ENCODE assay signal across 10 cellular contexts in the genomic region with DNA sequence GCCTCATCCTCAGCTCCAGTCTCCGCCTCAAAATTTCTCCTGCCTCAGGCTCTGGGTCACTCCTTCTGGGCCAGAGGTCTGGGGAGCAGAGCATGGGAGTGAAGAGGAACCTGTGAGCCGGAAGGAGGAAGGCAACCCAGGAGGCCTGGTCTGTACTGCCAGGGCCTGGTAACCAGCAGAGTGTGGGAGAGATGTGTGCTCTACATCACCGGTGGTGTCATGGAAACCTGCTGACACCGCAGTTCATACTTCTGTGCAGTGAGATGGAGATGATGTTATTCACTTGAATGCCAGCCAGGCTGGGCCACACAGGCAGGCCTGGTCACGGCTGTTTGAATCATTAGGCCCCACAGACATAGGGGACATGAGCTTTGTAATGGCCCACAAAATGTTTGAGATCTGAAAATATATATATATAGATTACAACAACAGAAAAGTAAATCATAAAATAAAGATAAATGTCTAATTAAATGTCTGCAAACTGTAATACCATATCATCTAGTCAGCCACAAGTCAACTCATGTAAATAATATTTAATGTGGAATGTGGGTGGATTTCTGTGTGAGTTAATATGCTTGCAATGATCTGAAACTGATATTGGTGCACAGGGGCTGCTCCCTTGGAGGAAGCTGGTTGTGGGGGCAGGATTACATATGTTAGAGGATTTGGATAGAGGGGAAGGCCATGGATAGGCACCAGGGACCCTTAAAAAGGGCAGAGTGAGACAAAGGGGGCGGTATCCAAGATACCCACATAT.
DNase-seq lines count a peak whose midpoint lies in the region; ATAC-seq and TF ChIP-seq lines count a peak whose summit lies in the region.
"Had no signal": no experiment of that assay in that cellular context is flagged by ENCODE, and none has a peak within 500 bp of the region (broad histone marks: within the 10 kb centered on the region; RNA-seq: fewer than 3 reads in every experiment).

No MANE protein-coding gene starts in this region.

- peak overlapping the region; percentile 86 for H4K5ac ChIP-seq in IMR-90 (ENCODE audit: low read depth, low read length)

- peaks cover 0 to 8% of the 10 kb centered on the region in 2 experiments; a peak in 1 of 4 replicates for H3K79me1 ChIP-seq in IMR-90 (ENCODE audit: low read depth in 1 of 2, low read length in 2 of 2)

- peak overlapping the region; percentile 92 for H3K4ac ChIP-seq in IMR-90 (ENCODE audit: low read depth, low read length)

- H2AFZ ChIP-seq in ACC112 (ENCODE audit: low read length, unreplicated experiment): peak overlapping the region; percentile 87
- H2AFZ ChIP-seq in IMR-90 (replicated peaks; ENCODE audit: low read length, poor library complexity): peak overlapping the region; percentile 87

- H2BK5ac ChIP-seq in IMR-90 (ENCODE audit: low read depth, low read length, poor library complexity, severe bottlenecking): peak overlapping the region; percentile 87

- POLR2A ChIA-PET in IMR-90 (lab: Charles Lee; ENCODE audit: unreplicated experiment): no interaction called here

- peaks cover 5% of the 10 kb centered on the region; the same call in 1 of the 2 replicates for H3K9me3 ChIP-seq in IMR-90 (ENCODE audit: control insufficient read depth, insufficient read depth, low read length)

- no peaks in the 10 kb centered on the region for H4K20me1 ChIP-seq in IMR-90 (ENCODE audit: insufficient read depth, low read length)

- TF ChIP-seq CTCF in IMR-90 (conservative IDR thresholded peaks at IDR 0.05; ENCODE audit: low read depth, low read length) (no peak), brain (conservative IDR thresholded peaks at IDR 0.05) (no peak), mesothelial cell of epicardium (IDR thresholded peaks at IDR 0.05; ENCODE audit: unreplicated experiment) (no peak), glutamatergic neuron (IDR thresholded peaks at IDR 0.05; ENCODE audit: partially characterized antibody, unreplicated experiment) (no peak)

- H4K8ac ChIP-seq in IMR-90 (ENCODE audit: low read depth in 2 of 2, low read length in 2 of 2): peak overlapping the region; percentile 73 to 96; a peak in 3 of 4 replicates

- no peak overlapping the region for H3K4me3 ChIP-seq in ACC112 (ENCODE audit: low read depth, low read length)
- H3K4me3 ChIP-seq in IMR-90 (ENCODE audit: insufficient read depth, low read depth, low read length): no peak overlapping the region

- WGBS in IMR-90 (ENCODE audit: extremely low coverage in 2 of 2, insufficient read length in 1 of 2), 2 experiments: no CpG with 5 or more reads among the region's 6 CpGs

- CTCF ChIA-PET in IMR-90 (lab: Yijun Ruan, JAX): no interaction called here

- H3K23ac ChIP-seq in IMR-90 (ENCODE audit: low read depth, low read length): peak overlapping the region; percentile 91

- DNase-seq in IMR-90: peak; percentile 95
- no peak for DNase-seq in mesothelial cell of epicardium (ENCODE audit: low spot score in 2 of 2, unreplicated experiment in 2 of 2)
- no peak for DNase-seq in NCI-H187 (lab: John Stamatoyannopoulos, UW)
- no peak for DNase-seq in AML-193 (lab: John Stamatoyannopoulos, UW)
- no peak for DNase-seq in glutamatergic neuron
- no peak for DNase-seq in SIG-M5 (lab: John Stamatoyannopoulos, UW)
- DNase-seq: KBM-7 had no signal

- BruUV-seq in IMR-90 (replicated peaks; lab: Mats Ljungman, UMichigan): no TSS peak

- peak overlapping the region; percentile 95; the same call in 2 of the 3 replicates for H2BK15ac ChIP-seq in IMR-90 (ENCODE audit: low read depth, low read length)

- H3K56ac ChIP-seq in IMR-90 (ENCODE audit: extremely low read depth, insufficient read depth, low read length): peak overlapping the region; percentile 56; the same call in 1 of the 2 replicates

- in situ Hi-C loops in IMR-90 (cut with MboI; ENCODE audit: low sequenced_read_pairs): no loop called here

- H3K4me1 ChIP-seq in ACC112 (ENCODE audit: control insufficient read depth, insufficient read depth, low read length, unreplicated experiment) (peaks cover 49% of the 10 kb centered on the region), IMR-90 (ENCODE audit: control insufficient read depth, insufficient read depth, low read length) (peaks cover 21% of the 10 kb centered on the region)

- H2AK5ac ChIP-seq in IMR-90 (ENCODE audit: low read depth, low read length): peak overlapping the region; percentile 18

- peaks cover 3% of the 10 kb centered on the region for H3K27me3 Mint-ChIP-seq in brain
- H3K27me3 Mint-ChIP-seq in mesothelial cell of epicardium (ENCODE audit: low read depth): no peaks in the 10 kb centered on the region
- H3K27me3 Mint-ChIP-seq in glutamatergic neuron (ENCODE audit: unreplicated experiment): no peaks in the 10 kb centered on the region

- dilution Hi-C loops in IMR-90 (cut with HindIII; ENCODE audit: low sequenced_read_pairs, unreplicated experiment): no loop called here

- H3K18ac ChIP-seq in IMR-90 (ENCODE audit: low read depth, low read length): peak overlapping the region; percentile 89

- peak overlapping the region; percentile 97 for H2BK20ac ChIP-seq in IMR-90 (ENCODE audit: low read depth, low read length)

- H3K36me3 Mint-ChIP-seq in brain: peaks cover 3% of the 10 kb centered on the region
- no peaks in the 10 kb centered on the region for H3K36me3 Mint-ChIP-seq in mesothelial cell of epicardium
- H3K36me3 Mint-ChIP-seq in glutamatergic neuron (ENCODE audit: unreplicated experiment): peaks cover 5% of the 10 kb centered on the region

- H3K4me1 Mint-ChIP-seq in brain (peaks cover 77% of the 10 kb centered on the region), mesothelial cell of epicardium (peaks cover 56% of the 10 kb centered on the region), glutamatergic neuron (ENCODE audit: low read depth, unreplicated experiment) (peaks cover 19% of the 10 kb centered on the region)

- peaks cover 0 to 14% (median 9%) of the 10 kb centered on the region in 5 experiments for H3K9me3 Mint-ChIP-seq in brain
- H3K9me3 Mint-ChIP-seq in mesothelial cell of epicardium: peaks cover 4% of the 10 kb centered on the region
- H3K9me3 Mint-ChIP-seq in glutamatergic neuron (ENCODE audit: unreplicated experiment): peaks cover 9% of the 10 kb centered on the region
- H3K9me3 Mint-ChIP-seq: stimulated activated naive CD8-positive, alpha-beta T cell treated with anti-CD3 and anti-CD28 coated beads, Interleukin-15, Interleukin-2, amounts not matched to agents 100 ng/mL and 50 ng/mL, for 24 hours had no signal

- TF ChIP-seq RAD21 in IMR-90 (IDR thresholded peaks at IDR 0.05; ENCODE audit: low read length): no peak; the same call in 1 of the 2 replicates

- intact Hi-C loops in IMR-90 (cut with micrococcal nuclease): loop anchor here (2.0 kb wide), 1 partner anchor 108 kb away; the partner anchor contains the start of gene PFN2

- H2BK120ac ChIP-seq in IMR-90 (ENCODE audit: low read depth, low read length): peak overlapping the region; percentile 98

- H3K27ac Mint-ChIP-seq in brain (peak overlapping the region; percentile 67 to 97 (median 96)), mesothelial cell of epicardium (peak overlapping the region; percentile 72), glutamatergic neuron (ENCODE audit: unreplicated experiment) (no peak overlapping the region)
- H3K27ac Mint-ChIP-seq: stimulated activated naive CD8-positive, alpha-beta T cell treated with anti-CD3 and anti-CD28 coated beads, Interleukin-15, Interleukin-2, amounts not matched to agents 100 ng/mL and 50 ng/mL, for 24 hours had no signal

- H3K27ac ChIP-seq in ACC112 (ENCODE audit: low read depth, low read length) (peak overlapping the region; percentile 93), IMR-90 (ENCODE audit: insufficient read depth, low read length) (peak overlapping the region; percentile 49)

- no peaks in the 10 kb centered on the region for H3K79me2 ChIP-seq in ACC112 (ENCODE audit: control insufficient read depth, insufficient read depth, low read length, unreplicated experiment)

- ATAC-seq in IMR-90 (ENCODE audit: low read depth): peak; percentile 79

- H3K14ac ChIP-seq in IMR-90 (replicated peaks; ENCODE audit: low read depth, low read length): peak overlapping the region; percentile 86

- H3K4me3 Mint-ChIP-seq in brain (peak overlapping the region in 3 of 5 experiments; percentile 6 to 44 (median 31)), mesothelial cell of epicardium (no peak overlapping the region), glutamatergic neuron (ENCODE audit: unreplicated experiment) (no peak overlapping the region)
- H3K4me3 Mint-ChIP-seq: stimulated activated naive CD8-positive, alpha-beta T cell treated with anti-CD3 and anti-CD28 coated beads, Interleukin-15, Interleukin-2, amounts not matched to agents 100 ng/mL and 50 ng/mL, for 24 hours had no signal

- H3K36me3 ChIP-seq in ACC112 (ENCODE audit: insufficient read depth, low read length): peaks cover 4% of the 10 kb centered on the region; the same call in 1 of the 2 replicates
- no peaks in the 10 kb centered on the region for H3K36me3 ChIP-seq in IMR-90 (ENCODE audit: control insufficient read depth, insufficient read depth, low read length)

- no peaks in the 10 kb centered on the region for H3K27me3 ChIP-seq in ACC112 (ENCODE audit: insufficient read depth, low read length)
- no peaks in the 10 kb centered on the region for H3K27me3 ChIP-seq in IMR-90 (ENCODE audit: control insufficient read depth, insufficient read depth, low read length)

- H2AK9ac ChIP-seq in IMR-90 (replicated peaks; ENCODE audit: low read depth, low read length, poor library complexity): peak overlapping the region; percentile 86

- TF ChIP-seq POLR2A in IMR-90 (IDR thresholded peaks at IDR 0.05; ENCODE audit: low read depth, low read length): no peak

- peaks cover 20% of the 10 kb centered on the region for H3K9me1 ChIP-seq in IMR-90 (ENCODE audit: insufficient read depth, low read length)

- H3K9ac ChIP-seq in IMR-90 (ENCODE audit: low read depth, low read length): 0 out of 2 replicates have a peak overlapping the region, but pooled peaks have one; percentile 7

- 0 out of 2 replicates have a peak overlapping the region, but pooled peaks have one; percentile 3 for H3K4me2 ChIP-seq in IMR-90 (ENCODE audit: low read depth, low read length)

- H4K91ac ChIP-seq in IMR-90 (ENCODE audit: insufficient read depth, low read depth, low read length): peak overlapping the region; percentile 96

TF ChIP-seq in IMR-90, 13 proteins besides CTCF, POLR2A, EP300 and RAD21 (continues in another document):
- TF ChIP-seq MAZ (IDR thresholded peaks at IDR 0.05; ENCODE audit: borderline replicate concordance, low read depth, low read length) (0 out of 2 replicates have a peak, but pooled peaks have one; percentile 16), MAFK (IDR thresholded peaks at IDR 0.05; ENCODE audit: low read depth, low read length) (peak; percentile 99), NFE2L2 (IDR thresholded peaks at IDR 0.05; ENCODE audit: low read depth, low read length) (peak; percentile 61; the same call in 1 of the 2 replicates), MXI1 (IDR thresholded peaks at IDR 0.05; ENCODE audit: borderline replicate concordance, low read depth, low read length) (no peak), CEBPB (IDR thresholded peaks at IDR 0.05; ENCODE audit: low read depth, low read length) (0 out of 2 replicates have a peak, but pooled peaks have one; percentile 5)

Comparison
In these comparisons a context has a peak if more than half of its experiments do, and no peak if none do; other contexts are left out.
1. H3K4me3 Mint-ChIP-seq: peak in brain (3 of 5); none in mesothelial cell of epicardium (single experiment) and glutamatergic neuron (single experiment).